In the genomic region with DNA sequence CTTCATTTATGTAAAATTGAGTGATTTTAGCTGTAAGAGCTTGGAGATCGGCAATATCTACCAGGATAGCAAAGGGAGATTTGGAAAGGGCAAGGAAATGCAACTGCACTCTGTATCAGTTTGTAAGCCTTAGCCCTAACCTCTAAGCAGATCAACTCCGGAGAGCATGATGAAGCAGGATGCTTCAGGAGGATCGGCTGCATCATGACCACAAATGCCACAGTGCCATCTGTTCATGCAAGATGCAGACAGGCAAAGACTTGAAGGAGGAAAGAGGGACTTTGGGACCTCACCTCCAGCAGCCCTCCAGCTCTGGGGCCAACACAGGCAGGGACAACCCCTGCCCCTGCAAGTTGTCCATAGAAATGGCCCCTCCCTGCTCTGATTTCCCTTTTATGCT, we compare ENCODE assay signal across 21 cellular contexts.
DNase-seq lines count a peak whose midpoint lies in the region; ATAC-seq and TF ChIP-seq lines count a peak whose summit lies in the region.
"Had no signal": no experiment of that assay in that cellular context is flagged by ENCODE, and none has a peak within 500 bp of the region (broad histone marks: within the 10 kb centered on the region; RNA-seq: fewer than 3 reads in every experiment).

No MANE protein-coding gene starts in this region.

- H3K9me3 Mint-ChIP-seq in activated CD8-positive, alpha-beta T cell treated with anti-CD3 and anti-CD28 coated beads for 36 hours: no peaks in the 10 kb centered on the region
- H3K9me3 Mint-ChIP-seq in naive thymus-derived CD8-positive, alpha-beta T cell: peaks cover 0 to 6% (median under 1%) of the 10 kb centered on the region in 9 donors
- H3K9me3 Mint-ChIP-seq: natural killer cell had no signal

- DNase-seq in activated gamma-delta T cell treated with Interleukin-2 at 50 U/mL for 16 hours (peak; percentile 27), activated gamma-delta T cell (lab: John Stamatoyannopoulos, UW) (no peak), NCI-H226 (no peak), adrenal gland (no peak)
- peak; percentile 52 for DNase-seq in activated CD8-positive, alpha-beta T cell treated with anti-CD3 and anti-CD28 coated beads for 36 hours
- DNase-seq in naive thymus-derived CD8-positive, alpha-beta T cell: peak in 5 of 10 donors; percentile 28 to 50 (median 39)
- DNase-seq: Calu3; effector CD4-positive, alpha-beta T cell; H7; lower lobe of right lung; natural killer cell; NCI-H1092 treated with DMSO at 0.1 percent for 48 hours; NCI-H526 treated with DMSO at 0.1 percent for 48 hours; small intestine; stimulated activated CD4-positive, alpha-beta T cell treated with anti-CD3 and anti-CD28 coated beads, Interleukin-4, amount 100 ng/mL, for 4 hours; stimulated activated CD8-positive, alpha-beta memory T cell treated with anti-CD3 and anti-CD28 coated beads, Interleukin-4, amount 100 ng/mL, for 48 hours had no signal

- intact Hi-C loops in activated CD8-positive, alpha-beta T cell treated with anti-CD3 and anti-CD28 coated beads for 36 hours (cut with micrococcal nuclease): no loop called here
- intact Hi-C loops in adrenal gland (cut with DNase I): no loop called here

- no peak overlapping the region for H3K27ac Mint-ChIP-seq in activated CD8-positive, alpha-beta T cell treated with anti-CD3 and anti-CD28 coated beads for 36 hours
- H3K27ac Mint-ChIP-seq in naive thymus-derived CD8-positive, alpha-beta T cell: peak overlapping the region in 3 of 10 donors; percentile 1 to 67 (median 63)
- H3K27ac Mint-ChIP-seq: natural killer cell had no signal

- peaks cover 9% of the 10 kb centered on the region for H3K4me1 Mint-ChIP-seq in activated CD8-positive, alpha-beta T cell treated with anti-CD3 and anti-CD28 coated beads for 36 hours (ENCODE audit: low read depth)
- H3K4me1 Mint-ChIP-seq in naive thymus-derived CD8-positive, alpha-beta T cell: peaks cover 12 to 22% (median 15%) of the 10 kb centered on the region in 4 donors

- H3K9me3 ChIP-seq in adrenal gland (replicated peaks in 1 of 3): no peaks in the 10 kb centered on the region
- H3K9me3 ChIP-seq: lower lobe of right lung, prostate gland had no signal

- no peak overlapping the region for H3K4me3 Mint-ChIP-seq in activated CD8-positive, alpha-beta T cell treated with anti-CD3 and anti-CD28 coated beads for 36 hours
- peak overlapping the region in 2 of 10 donors; percentile 28 to 48 for H3K4me3 Mint-ChIP-seq in naive thymus-derived CD8-positive, alpha-beta T cell
- H3K4me3 Mint-ChIP-seq: natural killer cell had no signal

- H3K27ac ChIP-seq in adrenal gland: no peak overlapping the region
- H3K27ac ChIP-seq: cardiac muscle cell, HL-60, lower lobe of right lung, prostate gland had no signal

- CTCF ChIA-PET in activated CD8-positive, alpha-beta T cell treated with anti-CD3 and anti-CD28 coated beads for 36 hours (lab: Charles Lee): no interaction called here

- no peaks in the 10 kb centered on the region for H3K36me3 Mint-ChIP-seq in activated CD8-positive, alpha-beta T cell treated with anti-CD3 and anti-CD28 coated beads for 36 hours (ENCODE audit: low read depth)
- peaks cover 0 to 4% (median 0%) of the 10 kb centered on the region in 3 donors for H3K36me3 Mint-ChIP-seq in naive thymus-derived CD8-positive, alpha-beta T cell
- H3K36me3 Mint-ChIP-seq: natural killer cell had no signal

- H3K36me3 ChIP-seq in adrenal gland (replicated peaks in 1 of 2): no peaks in the 10 kb centered on the region
- H3K36me3 ChIP-seq: cardiac muscle cell, lower lobe of right lung, prostate gland had no signal

- POLR2A ChIA-PET in activated CD8-positive, alpha-beta T cell treated with anti-CD3 and anti-CD28 coated beads for 36 hours (lab: Charles Lee): no interaction called here
- POLR2A ChIA-PET in naive thymus-derived CD8-positive, alpha-beta T cell (lab: Charles Lee): no interaction called here

- WGBS in adrenal gland, 4 donors: 76 to 89% (median 85%) methylated on average over 3 of the region's 3 CpGs

- no peaks in the 10 kb centered on the region for H3K4me1 ChIP-seq in adrenal gland (replicated peaks in 1 of 2)
- H3K4me1 ChIP-seq: lower lobe of right lung, prostate gland had no signal

- H3K27me3 ChIP-seq in adrenal gland: no peaks in the 10 kb centered on the region
- H3K27me3 ChIP-seq: cardiac muscle cell had no signal

- H3K27me3 Mint-ChIP-seq in activated CD8-positive, alpha-beta T cell treated with anti-CD3 and anti-CD28 coated beads for 36 hours: no peaks in the 10 kb centered on the region
- H3K27me3 Mint-ChIP-seq in naive thymus-derived CD8-positive, alpha-beta T cell: no peaks in the 10 kb centered on the region

- H3K4me3 ChIP-seq in adrenal gland: no peak overlapping the region
- H3K4me3 ChIP-seq: cardiac muscle cell, lower lobe of right lung, prostate gland had no signal

- ATAC-seq in HG03097 (IDR thresholded peaks at IDR 0.05; ENCODE audit: low FRiP score, unreplicated experiment) (peak; percentile 65), HG03432 (IDR thresholded peaks at IDR 0.05; ENCODE audit: unreplicated experiment) (no peak)
- no peak for ATAC-seq in activated CD8-positive, alpha-beta T cell treated with anti-CD3 and anti-CD28 coated beads for 36 hours
- ATAC-seq in naive thymus-derived CD8-positive, alpha-beta T cell: peak; percentile 76 to 83
- ATAC-seq: lower lobe of right lung had no signal

- TF ChIP-seq CTCF in activated CD8-positive, alpha-beta T cell treated with anti-CD3 and anti-CD28 coated beads for 36 hours (IDR thresholded peaks at IDR 0.05): no peak
- no peak for TF ChIP-seq CTCF in adrenal gland (IDR thresholded peaks at IDR 0.05)

- no peak for TF ChIP-seq POLR2A in adrenal gland (IDR thresholded peaks at IDR 0.05)

Comparison
In these comparisons a context has a peak if more than half of its experiments do, and no peak if none do; other contexts are left out.
1. DNase-seq: peak in activated gamma-delta T cell treated with Interleukin-2 at 50 U/mL for 16 hours (single experiment) and activated CD8-positive, alpha-beta T cell treated with anti-CD3 and anti-CD28 coated beads for 36 hours (single experiment); none in activated gamma-delta T cell (single experiment), NCI-H226 (single experiment) and adrenal gland (0 of 7).
2. ATAC-seq: peak in HG03097 (single experiment) and naive thymus-derived CD8-positive, alpha-beta T cell (2 of 2); none in activated CD8-positive, alpha-beta T cell treated with anti-CD3 and anti-CD28 coated beads for 36 hours (single experiment) and HG03432 (single experiment).